ENCODE assay signal across 8 cellular contexts in genomic region chr10:22712246-22712958, GRCh38. TPM values are rescaled to one million over a fixed set of nuclear protein-coding genes. Genes with fewer than 3 reads are reported as not detected.
A peak's percentile ranks its signal among the peaks of the same experiment; 100 is the strongest.
DNase-seq lines count a peak whose midpoint lies in the region; ATAC-seq and TF ChIP-seq lines count a peak whose summit lies in the region.

No MANE protein-coding gene starts in this region.

- no peak for TF ChIP-seq POLR2A in uterus (IDR thresholded peaks at IDR 0.05)

- H3K27me3 Mint-ChIP-seq in brain, result peaks cover 31% of the 10 kb centered on the region
- H3K27me3 Mint-ChIP-seq in memory B cell, result no peaks in the 10 kb centered on the region

- H3K27ac ChIP-seq in heart right ventricle (peak overlapping the region in 1 of 10 donors; percentile 95), uterus (peak overlapping the region in 1 of 2 donors; percentile 83)

- H3K36me3 Mint-ChIP-seq in brain, result no peaks in the 10 kb centered on the region
- H3K36me3 Mint-ChIP-seq in memory B cell, result peaks cover 10% of the 10 kb centered on the region

- H3K27ac Mint-ChIP-seq in brain, result peak overlapping the region in 2 of 5 experiments; percentile 31 to 36
- H3K27ac Mint-ChIP-seq in memory B cell, result peak overlapping the region; percentile 80

- H3K36me3 ChIP-seq in heart right ventricle (no peaks in the 10 kb centered on the region), uterus (no peaks in the 10 kb centered on the region)

- H3K9me3 ChIP-seq in heart right ventricle (no peaks in the 10 kb centered on the region), uterus (no peaks in the 10 kb centered on the region)

- H3K4me1 Mint-ChIP-seq in brain (peaks cover 27% of the 10 kb centered on the region), memory B cell (peaks cover 46% of the 10 kb centered on the region)

- intact Hi-C loops in heart right ventricle (cut with DNase I), result loop anchor here in 7 of 10 donors (5.0 to 10.0 kb wide), 13 partner anchors 35 to 458 kb away; partner anchors contain the start of genes SPAG6 (in 2 of the 7) and BMI1 (in 1 of the 7)
- intact Hi-C loops in cardiac septum (cut with DNase I), result loop anchor here (10.0 kb wide), 2 partner anchors 98 to 132 kb away; no protein-coding TSS in a partner anchor
- intact Hi-C loops in uterus (cut with DNase I; ENCODE audit: low total_unique reads), result no loop called here

- TF ChIP-seq CTCF in heart right ventricle (IDR thresholded peaks at IDR 0.05) (no peak), brain (conservative IDR thresholded peaks at IDR 0.05) (no peak), uterus (IDR thresholded peaks at IDR 0.05) (no peak)

- H3K4me3 ChIP-seq in heart right ventricle, result peak overlapping the region; percentile 80 to 99 (median 94)
- H3K4me3 ChIP-seq in uterus, result peak overlapping the region; percentile 71 to 78

- WGBS in heart right ventricle, 2 donors, result 49 to 59% methylated on average over 8 of the region's 8 CpGs

- DNase-seq in heart right ventricle (no peak), cardiac septum (ENCODE audit: low spot score) (no peak), memory B cell (ENCODE audit: low spot score in 2 of 2) (no peak), uterus (no peak), cerebellar nuclear complex (lab: John Stamatoyannopoulos, UW) (no peak)
- no peak for DNase-seq in stimulated activated CD8-positive, alpha-beta memory T cell treated with anti-CD3 and anti-CD28 coated beads, Interleukin-4, amount 100 ng/mL, for 48 hours

- H3K4me3 Mint-ChIP-seq in brain (peak overlapping the region; percentile 85 to 92 (median 88)), memory B cell (peak overlapping the region; percentile 91)

- H3K9me3 Mint-ChIP-seq in brain (peaks cover 0 to 5% (median 0%) of the 10 kb centered on the region in 5 experiments), memory B cell (no peaks in the 10 kb centered on the region)

- ATAC-seq in heart right ventricle (no peak), memory B cell (ENCODE audit: low read depth) (no peak), HG03457 (IDR thresholded peaks at IDR 0.05; ENCODE audit: unreplicated experiment) (no peak)

- H3K4me1 ChIP-seq in heart right ventricle (peaks cover 0 to 42% (median 25%) of the 10 kb centered on the region in 9 donors), uterus (peaks cover 0 to 13% of the 10 kb centered on the region in 2 donors)

- H3K27me3 ChIP-seq in heart right ventricle, result no peaks in the 10 kb centered on the region
- no peaks in the 10 kb centered on the region for H3K27me3 ChIP-seq in uterus

RNA-seq across cellular contexts. Expression of gene PIP4K2A, which starts 2.0 kb away (rescaled TPM):
- total RNA-seq in heart right ventricle (10 to 100 TPM in 8 of 10 donors, 1 to 10 TPM in 2; 8.8 to 29.1 (median 14.3) TPM), cardiac septum (20.0 TPM), uterus (10 to 100 TPM; 17.4 to 42.4 (median 22.0) TPM)
- polyA plus RNA-seq in heart right ventricle (1 to 10 TPM; 6.0 to 6.4 TPM), brain (ENCODE audit: insufficient read depth, low read depth, low replicate concordance) (161 TPM)
